ENCODE assay signal across 25 cellular contexts in genomic region chr2:174516495-174517378, GRCh38. TPM values are rescaled to one million over a fixed set of nuclear protein-coding genes. Genes with fewer than 3 reads are reported as not detected.
DNase-seq lines count a peak whose midpoint lies in the region; ATAC-seq and TF ChIP-seq lines count a peak whose summit lies in the region.
"Had no signal": no experiment of that assay in that cellular context is flagged by ENCODE, and none has a peak within 500 bp of the region (broad histone marks: within the 10 kb centered on the region; RNA-seq: fewer than 3 reads in every experiment).

No MANE protein-coding gene starts in this region.

- H2AK5ac ChIP-seq in mesendoderm (ENCODE audit: low read length) = no peak overlapping the region

- H3K36me3 Mint-ChIP-seq in CD14-positive monocyte = no peaks in the 10 kb centered on the region
- no peaks in the 10 kb centered on the region for H3K36me3 Mint-ChIP-seq in activated T-helper 17 cell treated with anti-CD3 and anti-CD28 coated beads, Interleukin-2, amount 50 U/mL, for 72 hours (ENCODE audit: low read depth)

- H3K27me3 Mint-ChIP-seq in CD14-positive monocyte (ENCODE audit: low read depth in 3 of 3) = peaks cover 6 to 13% (median 12%) of the 10 kb centered on the region in 3 donors
- no peaks in the 10 kb centered on the region for H3K27me3 Mint-ChIP-seq in activated T-helper 17 cell treated with anti-CD3 and anti-CD28 coated beads, Interleukin-2, amount 50 U/mL, for 72 hours
- H3K27me3 Mint-ChIP-seq: activated naive CD8-positive, alpha-beta T cell treated with anti-CD3 and anti-CD28 coated beads for 36 hours had no signal

- WGBS in right lobe of liver (ENCODE audit: insufficient coverage, low coverage, low lambda C conversion rate, missing lambda C conversion rate) = 43% methylated on average over 5 of the region's 5 CpGs
- no CpG with 5 or more reads among the region's 5 CpGs for WGBS in mesendoderm (ENCODE audit: extremely low coverage, insufficient coverage, low lambda C conversion rate)

- no peak overlapping the region for H2BK120ac ChIP-seq in mesendoderm (ENCODE audit: low read depth, low read length)

- H3K27me3 ChIP-seq in OCI-LY3 (ENCODE audit: low read depth, low read length) = no peaks in the 10 kb centered on the region
- H3K27me3 ChIP-seq in right lobe of liver = no peaks in the 10 kb centered on the region
- H3K27me3 ChIP-seq in mesendoderm (ENCODE audit: insufficient read depth, low read length, poor library complexity) = no peaks in the 10 kb centered on the region
- H3K27me3 ChIP-seq in colonic mucosa = no peaks in the 10 kb centered on the region
- H3K27me3 ChIP-seq: hepatocyte, MG63, SJSA1 had no signal

- H3K9me3 ChIP-seq in OCI-LY3 (ENCODE audit: insufficient read depth, low read length) (peaks cover 12% of the 10 kb centered on the region; the same call in 1 of the 2 replicates), right lobe of liver (no peaks in the 10 kb centered on the region), colonic mucosa (no peaks in the 10 kb centered on the region)
- H3K9me3 ChIP-seq: MG63, SJSA1 had no signal

- no peak overlapping the region for H3K18ac ChIP-seq in mesendoderm (ENCODE audit: low read length)

- ATAC-seq in GM19395 (IDR thresholded peaks at IDR 0.05; ENCODE audit: unreplicated experiment) (peak; percentile 57), right lobe of liver (peak; percentile 84 to 87 (median 86))
- ATAC-seq in activated T-helper 17 cell treated with anti-CD3 and anti-CD28 coated beads, Interleukin-2, amount 50 U/mL, for 72 hours (replicated peaks) = no peak
- ATAC-seq: foreskin keratinocyte, left ventricle myocardium superior, WTC11 had no signal

- H2BK5ac ChIP-seq in mesendoderm (ENCODE audit: low read length) = no peak overlapping the region

- no peak overlapping the region for H3K27ac ChIP-seq in OCI-LY3 (ENCODE audit: low read length)
- H3K27ac ChIP-seq in right lobe of liver = no peak overlapping the region
- no peak overlapping the region for H3K27ac ChIP-seq in mesendoderm (ENCODE audit: low read depth, low read length)
- no peak overlapping the region for H3K27ac ChIP-seq in colonic mucosa
- H3K27ac ChIP-seq: foreskin keratinocyte, hepatocyte, SJSA1 had no signal

- DNase-seq in CD14-positive monocyte (ENCODE audit: low spot score) (no peak), right lobe of liver (no peak), mesendoderm (no peak), NCI-H1092 (lab: John Stamatoyannopoulos, UW) (no peak), colonic mucosa (no peak)
- DNase-seq: activated CD4-positive, alpha-beta T cell treated with anti-CD3 and anti-CD28 coated beads, Interleukin-2, amount 50 U/mL, for 48 hours; activated CD8-positive, alpha-beta memory T cell treated with anti-CD3 and anti-CD28 coated beads, Interleukin-2, amount 50 U/mL, for 48 hours; activated naive CD8-positive, alpha-beta T cell treated with anti-CD3 and anti-CD28 coated beads for 36 hours; CD4-positive, CD25-positive, alpha-beta regulatory T cell; cerebellar nuclear complex; effector memory CD4-positive, alpha-beta T cell; foreskin keratinocyte; left ventricle myocardium superior; MG63; NCI-H1930; NCI-H345; NCI-H82 had no signal

- no peak overlapping the region for H4K5ac ChIP-seq in mesendoderm (ENCODE audit: low read length)

- peaks cover 10% of the 10 kb centered on the region for H3K4me1 ChIP-seq in OCI-LY3 (ENCODE audit: low read length)
- peaks cover 0 to 27% (median 4%) of the 10 kb centered on the region in 4 donors for H3K4me1 ChIP-seq in right lobe of liver
- H3K4me1 ChIP-seq in mesendoderm (ENCODE audit: control insufficient read depth, low read depth, low read length) = no peaks in the 10 kb centered on the region
- no peaks in the 10 kb centered on the region for H3K4me1 ChIP-seq in colonic mucosa
- H3K4me1 ChIP-seq: foreskin keratinocyte, SJSA1 had no signal

- no peak overlapping the region for H2BK15ac ChIP-seq in mesendoderm (replicated peaks; ENCODE audit: low read depth)

- H3K36me3 ChIP-seq in OCI-LY3 (replicated peaks; ENCODE audit: low read depth, low read length) = peaks cover 2% of the 10 kb centered on the region
- H3K36me3 ChIP-seq in right lobe of liver = no peaks in the 10 kb centered on the region
- no peaks in the 10 kb centered on the region for H3K36me3 ChIP-seq in mesendoderm (ENCODE audit: control insufficient read depth, insufficient read depth, low read length)
- no peaks in the 10 kb centered on the region for H3K36me3 ChIP-seq in colonic mucosa
- H3K36me3 ChIP-seq: MG63, SJSA1 had no signal

- H4K8ac ChIP-seq in mesendoderm (ENCODE audit: low read depth, low read length) = no peak overlapping the region

- no peaks in the 10 kb centered on the region for H3K79me1 ChIP-seq in mesendoderm (ENCODE audit: low read length)

- no peak overlapping the region for H3K23ac ChIP-seq in mesendoderm (ENCODE audit: low read length)

- H3K4me1 Mint-ChIP-seq in CD14-positive monocyte = peaks cover 29% of the 10 kb centered on the region
- H3K4me1 Mint-ChIP-seq in activated T-helper 17 cell treated with anti-CD3 and anti-CD28 coated beads, Interleukin-2, amount 50 U/mL, for 72 hours = peaks cover 7% of the 10 kb centered on the region
- H3K4me1 Mint-ChIP-seq: neural crest cell, WTC11 had no signal

- no peak overlapping the region for H3K9ac ChIP-seq in OCI-LY3 (ENCODE audit: low read length)
- H3K9ac ChIP-seq in mesendoderm (ENCODE audit: low read length) = no peak overlapping the region
- H3K9ac ChIP-seq in colonic mucosa (ENCODE audit: low read depth in 2 of 2, low read length in 2 of 2) = no peak overlapping the region

- H3K9me3 Mint-ChIP-seq in CD14-positive monocyte = peaks cover 2 to 8% (median 6%) of the 10 kb centered on the region in 7 donors
- no peaks in the 10 kb centered on the region for H3K9me3 Mint-ChIP-seq in activated T-helper 17 cell treated with anti-CD3 and anti-CD28 coated beads, Interleukin-2, amount 50 U/mL, for 72 hours

- no peaks in the 10 kb centered on the region for H4K20me1 ChIP-seq in OCI-LY3 (ENCODE audit: insufficient read depth, low read length)

- no peak overlapping the region for H3K4me3 ChIP-seq in OCI-LY3 (ENCODE audit: low read length)
- H3K4me3 ChIP-seq in right lobe of liver = no peak overlapping the region
- no peak overlapping the region for H3K4me3 ChIP-seq in mesendoderm (ENCODE audit: low read length)
- no peak overlapping the region for H3K4me3 ChIP-seq in colonic mucosa
- H3K4me3 ChIP-seq: hepatocyte, MG63, SJSA1 had no signal

- no peak overlapping the region for H3K56ac ChIP-seq in mesendoderm (ENCODE audit: low read length)

- intact Hi-C loops in CD14-positive monocyte (cut with micrococcal nuclease) = no loop called here
- intact Hi-C loops in right lobe of liver (cut with DNase I) = no loop called here
- intact Hi-C loops in colonic mucosa (cut with DNase I) = no loop called here

- H3K4me3 Mint-ChIP-seq in CD14-positive monocyte = peak overlapping the region; percentile 50 to 85
- no peak overlapping the region for H3K4me3 Mint-ChIP-seq in activated T-helper 17 cell treated with anti-CD3 and anti-CD28 coated beads, Interleukin-2, amount 50 U/mL, for 72 hours
- H3K4me3 Mint-ChIP-seq: activated naive CD8-positive, alpha-beta T cell treated with anti-CD3 and anti-CD28 coated beads for 36 hours; CD4-positive, CD25-positive, alpha-beta regulatory T cell; neural crest cell; WTC11 had no signal

- H3K27ac Mint-ChIP-seq in CD14-positive monocyte = peak overlapping the region; percentile 7 to 84 (median 68)
- no peak overlapping the region for H3K27ac Mint-ChIP-seq in activated T-helper 17 cell treated with anti-CD3 and anti-CD28 coated beads, Interleukin-2, amount 50 U/mL, for 72 hours
- H3K27ac Mint-ChIP-seq: activated naive CD8-positive, alpha-beta T cell treated with anti-CD3 and anti-CD28 coated beads for 36 hours; progenitor cell of endocrine pancreas; WTC11 had no signal

- TF ChIP-seq CTCF in CD14-positive monocyte (IDR thresholded peaks at IDR 0.05) (no peak), OCI-LY3 (IDR thresholded peaks at IDR 0.05; ENCODE audit: low read depth, low read length) (no peak), right lobe of liver (IDR thresholded peaks at IDR 0.05) (no peak), colonic mucosa (IDR thresholded peaks at IDR 0.05) (no peak)

- H3K79me2 ChIP-seq in OCI-LY3 (ENCODE audit: low read length) (no peaks in the 10 kb centered on the region), mesendoderm (ENCODE audit: control insufficient read depth, insufficient read depth, low read length) (no peaks in the 10 kb centered on the region)
- H3K79me2 ChIP-seq: hepatocyte had no signal

- TF ChIP-seq POLR2A in right lobe of liver (IDR thresholded peaks at IDR 0.05) = no peak

- H3K4me2 ChIP-seq in OCI-LY3 (ENCODE audit: low read length) = no peak overlapping the region
- H3K4me2 ChIP-seq in mesendoderm (ENCODE audit: low read length) = no peak overlapping the region
- H3K4me2 ChIP-seq: hepatocyte had no signal

- H2AFZ ChIP-seq in OCI-LY3 (ENCODE audit: low read depth, low read length) = 0 out of 2 replicates have a peak overlapping the region, but pooled peaks have one; percentile 65
- H2AFZ ChIP-seq: hepatocyte had no signal

- H3K4ac ChIP-seq in mesendoderm (ENCODE audit: low read depth, low read length) = no peak overlapping the region

RNA-seq across cellular contexts. Expression of gene GPR155, which starts 29.9 kb away (rescaled TPM):
- polyA plus RNA-seq in CD14-positive monocyte = 1 to 10 TPM; 3.4 to 7.0 TPM
- 10 to 100 TPM in 1 of 6 experiments, 1 to 10 TPM in 5; 6.5 to 11.3 (median 7.7) TPM for total RNA-seq in right lobe of liver
- 0.27 TPM for polyA plus RNA-seq in mesendoderm (2013, experiment 1 of 2)
- polyA plus RNA-seq in mesendoderm (2013, experiment 2 of 2) = 0.31 TPM
- 10 to 100 TPM; 10.6 to 16.4 TPM for total RNA-seq in activated T-helper 17 cell treated with anti-CD3 and anti-CD28 coated beads, Interleukin-2, amount 50 U/mL, for 72 hours
- total RNA-seq in colonic mucosa = 1 to 10 TPM; 1.3 to 4.0 TPM
